Comparison of ENCODE assay signal across 1 cellular context in genomic region chr22:38718414-38718813, GRCh38.
TF ChIP-seq lines count a peak whose summit lies in the region.

No MANE protein-coding gene starts in this region.

TF ChIP-seq in HepG2, 621 proteins besides CTCF, POLR2A, EP300 and RAD21:
- TF ChIP-seq FOSL2 (CRISPR knock-in tag; IDR thresholded peaks at IDR 0.05) (peak; percentile 88), ZNF790 (CRISPR knock-in tag; IDR thresholded peaks at IDR 0.05; ENCODE audit: borderline replicate concordance) (no peak)
